In the genomic region with DNA sequence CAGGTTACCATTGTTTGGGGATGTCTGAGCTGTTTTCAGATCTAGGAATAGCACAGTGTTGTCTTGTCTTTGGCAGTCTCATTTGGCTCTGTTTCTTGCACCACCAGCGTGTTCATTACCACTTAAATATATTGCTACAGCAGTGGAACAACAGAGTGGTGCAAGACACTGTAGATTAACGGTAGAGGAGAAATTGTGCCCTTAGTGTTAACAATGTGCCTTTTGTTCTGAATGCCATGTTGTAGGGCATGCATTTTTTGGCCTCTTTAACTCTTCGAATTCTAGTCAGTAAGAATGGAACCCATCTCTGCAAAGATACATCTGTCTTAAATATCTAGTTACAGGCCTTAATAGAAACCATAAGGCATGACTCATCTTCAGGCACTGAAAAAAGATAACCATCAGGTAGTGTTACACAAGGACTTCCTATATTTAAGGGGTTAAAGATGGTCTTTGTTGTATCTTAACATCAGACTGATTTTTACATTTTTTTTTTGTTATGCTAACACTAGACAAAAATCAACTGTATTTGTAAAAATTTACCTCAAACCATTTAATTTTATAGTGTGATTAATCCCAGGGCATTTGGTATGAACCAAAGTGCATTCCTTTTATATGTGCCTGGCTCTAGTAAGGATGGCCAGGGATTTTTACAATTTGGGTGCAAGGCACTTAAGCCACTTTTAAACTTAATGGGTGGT, we compare ENCODE assay signal across 9 cellular contexts. TPM values are rescaled to one million over a fixed set of nuclear protein-coding genes. Genes with fewer than 3 reads are reported as not detected.
DNase-seq lines count a peak whose midpoint lies in the region; ATAC-seq and TF ChIP-seq lines count a peak whose summit lies in the region.
"Had no signal": no experiment of that assay in that cellular context is flagged by ENCODE, and none has a peak within 500 bp of the region (broad histone marks: within the 10 kb centered on the region; RNA-seq: fewer than 3 reads in every experiment).

No MANE protein-coding gene starts in this region.

- no peak for TF ChIP-seq CTCF in osteocyte (IDR thresholded peaks at IDR 0.05)

- H3K27ac Mint-ChIP-seq in osteocyte (ENCODE audit: unreplicated experiment): peak overlapping the region; percentile 50

- H3K4me1 Mint-ChIP-seq in osteocyte (ENCODE audit: unreplicated experiment): peaks cover 44% of the 10 kb centered on the region

- no peaks in the 10 kb centered on the region for H3K27me3 Mint-ChIP-seq in osteocyte (ENCODE audit: unreplicated experiment)

- H3K9me3 Mint-ChIP-seq in osteocyte (ENCODE audit: unreplicated experiment): no peaks in the 10 kb centered on the region

- peak; percentile 19 for DNase-seq in DMS53 (lab: John Stamatoyannopoulos, UW)
- no peak for DNase-seq in DMS53 treated with DMSO at 0.1 percent for 48 hours (lab: John Stamatoyannopoulos, UW; ENCODE audit: unreplicated experiment)
- DNase-seq in NCI-H446 treated with DMSO at 0.1 percent for 48 hours (lab: John Stamatoyannopoulos, UW): peak; percentile 70
- DNase-seq in dedifferentiated amniotic fluid mesenchymal stem cell (ENCODE audit: extremely low spot score): peak; percentile 35
- DNase-seq in osteocyte (ENCODE audit: extremely low spot score, unreplicated experiment): no peak
- DNase-seq in DMS114 treated with DMSO at 0.1 percent for 48 hours (lab: John Stamatoyannopoulos, UW; ENCODE audit: unreplicated experiment): no peak
- no peak for DNase-seq in NCI-H187 (lab: John Stamatoyannopoulos, UW)
- DNase-seq: MG63 had no signal

- no peak overlapping the region for H3K4me3 Mint-ChIP-seq in osteocyte (ENCODE audit: unreplicated experiment)

- H3K36me3 Mint-ChIP-seq in osteocyte (ENCODE audit: unreplicated experiment): peaks cover 17% of the 10 kb centered on the region

- ATAC-seq in HG03045 (IDR thresholded peaks at IDR 0.05; ENCODE audit: unreplicated experiment): no peak

RNA-seq across cellular contexts. Expression of gene DYRK2, which starts 12.9 kb away (rescaled TPM):
- total RNA-seq in osteocyte: 24.7 and 28.9 TPM in 2 replicates

Comparison
In these comparisons a context has a peak if more than half of its experiments do, and no peak if none do; other contexts are left out.
1. DNase-seq: peak in DMS53 (single experiment), NCI-H446 treated with DMSO at 0.1 percent for 48 hours (single experiment) and dedifferentiated amniotic fluid mesenchymal stem cell (single experiment); none in DMS53 treated with DMSO at 0.1 percent for 48 hours (single experiment), osteocyte (single experiment), DMS114 treated with DMSO at 0.1 percent for 48 hours (single experiment) and NCI-H187 (0 of 2).